ENCODE assay signal across 8 cellular contexts in genomic region chr5:151523335-151523734, GRCh38.
DNase-seq lines count a peak whose midpoint lies in the region; FAIRE-seq and TF ChIP-seq lines count a peak whose summit lies in the region.

No MANE protein-coding gene starts in this region.

- FAIRE-seq in H1 (lab: Jason Lieb, UNC) = peak; percentile 87

- H3K18ac ChIP-seq in H9 (ENCODE audit: insufficient read length, low read depth, low read length) (no peak overlapping the region), H1 (ENCODE audit: extremely low read depth, low read length) (no peak overlapping the region)

- H3K23me2 ChIP-seq in H9 (ENCODE audit: insufficient read length, low read depth, low read length, poor library complexity, severe bottlenecking) (no peaks in the 10 kb centered on the region), H1 (ENCODE audit: low read depth, low read length) (no peaks in the 10 kb centered on the region)

- H3K9ac ChIP-seq in H9 (ENCODE audit: extremely low read depth, insufficient read length, low read length) (no peak overlapping the region), H1 (replicated peaks in 1 of 4; ENCODE audit: extremely low read depth in 1 of 4, low read depth in 3 of 4, low read length in 3 of 4) (no peak overlapping the region)

- no peak overlapping the region for H3K4me2 ChIP-seq in H9 (ENCODE audit: insufficient read depth, insufficient read length, low read length)
- no peak overlapping the region for H3K4me2 ChIP-seq in H1 (ENCODE audit: insufficient read depth in 1 of 2, low read depth in 2 of 2, low read length in 2 of 2)

- H3K9me3 ChIP-seq in H9 (ENCODE audit: control insufficient read depth, low read depth, low read length) (no peaks in the 10 kb centered on the region), H1 (ENCODE audit: insufficient read depth in 2 of 2, low read depth in 1 of 2, low read length in 1 of 2) (no peaks in the 10 kb centered on the region)

- H4K20me1 ChIP-seq in H9 (ENCODE audit: control insufficient read depth, insufficient read depth, insufficient read length) = no peaks in the 10 kb centered on the region
- no peaks in the 10 kb centered on the region for H4K20me1 ChIP-seq in H1 (replicated peaks in 1 of 2; ENCODE audit: control insufficient read depth in 1 of 2, insufficient read depth in 2 of 2, low read length in 2 of 2)

- H2BK5ac ChIP-seq in H9 (ENCODE audit: insufficient read length, low read length) (no peak overlapping the region), H1 (ENCODE audit: low read depth, low read length) (no peak overlapping the region)

- no peak overlapping the region for H3K4ac ChIP-seq in H9 (ENCODE audit: low read depth, low read length)
- no peak overlapping the region for H3K4ac ChIP-seq in H1 (replicated peaks; ENCODE audit: insufficient read length, low read depth, low read length)

- CTCF ChIA-PET in H1 (lab: Charles Lee; ENCODE audit: partially characterized antibody) = interaction anchor here (0.6 to 8.2 kb wide), 97 partner anchors 10 to 1492 kb away, joined by 3 to 201 read pairs (median 5); partner anchors contain the start of genes CCDC69 and SLC36A1

- H3K27ac ChIP-seq in H9 (ENCODE audit: insufficient read length, low read depth, low read length) = no peak overlapping the region
- H3K27ac ChIP-seq in H1 (ENCODE audit: low read depth, low read length) = no peak overlapping the region

- no peaks in the 10 kb centered on the region for H3K79me1 ChIP-seq in H9 (ENCODE audit: insufficient read depth, low read depth, low read length, poor library complexity, severe bottlenecking)
- H3K79me1 ChIP-seq in H1 (ENCODE audit: low read depth, low read length) = no peaks in the 10 kb centered on the region

- H3K14ac ChIP-seq in H9 (ENCODE audit: insufficient read depth, low read length) = no peak overlapping the region
- H3K14ac ChIP-seq in H1 (ENCODE audit: insufficient read length) = no peak overlapping the region

- H2BK15ac ChIP-seq in H9 (ENCODE audit: low read depth, low read length) = no peak overlapping the region
- no peak overlapping the region for H2BK15ac ChIP-seq in H1 (ENCODE audit: low read length)

- H3K27ac Mint-ChIP-seq in H9 (no peak overlapping the region), neural crest cell (ENCODE audit: unreplicated experiment) (no peak overlapping the region)

- DNase-seq in ACHN = peak; percentile 45
- DNase-seq in GM06990 (ENCODE audit: extremely low read depth, insufficient read length) = no peak
- peak; percentile 74 for DNase-seq in H9
- DNase-seq in Kasumi-1 (lab: John Stamatoyannopoulos, UW) = peak; percentile 67 to 79
- peak; percentile 40 to 45 for DNase-seq in SW 1271 (lab: John Stamatoyannopoulos, UW)
- DNase-seq in H1 (ENCODE audit: low read depth in 1 of 2, low spot score in 2 of 2) = peak; percentile 15 to 69
- peak; percentile 23 for DNase-seq in neural crest cell (ENCODE audit: low read depth, low spot score)
- DNase-seq in hippocampal formation (lab: John Stamatoyannopoulos, UW) = no peak

- H3K27me3 ChIP-seq in GM06990 (replicated peaks; ENCODE audit: control insufficient read depth, insufficient read depth, low read length) = peaks cover 1% of the 10 kb centered on the region; the same call in 1 of the 2 replicates
- H3K27me3 ChIP-seq in H9 (ENCODE audit: insufficient read depth, low read length) = no peaks in the 10 kb centered on the region
- H3K27me3 ChIP-seq in H1 (replicated peaks in 1 of 4; ENCODE audit: control insufficient read depth in 3 of 4, extremely low read depth in 1 of 4, insufficient read depth in 3 of 4, low read length in 3 of 4) = no peaks in the 10 kb centered on the region

- POLR2A ChIA-PET in H1 (lab: Charles Lee; ENCODE audit: partially characterized antibody) = no interaction called here

- no peak for TF ChIP-seq POLR2A in H1 (IDR thresholded peaks at IDR 0.05; ENCODE audit: control extremely low read depth in 1 of 2, low read depth in 2 of 2, low read length in 2 of 2)

- no peaks in the 10 kb centered on the region for H3K27me3 Mint-ChIP-seq in H9 (ENCODE audit: low read depth)
- no peaks in the 10 kb centered on the region for H3K27me3 Mint-ChIP-seq in neural crest cell (ENCODE audit: low read depth)

- peak; percentile 95 to 97 for TF ChIP-seq RAD21 in H1 (IDR thresholded peaks at IDR 0.05 in 1 of 2, conservative IDR thresholded peaks at IDR 0.05 in 1 of 2; ENCODE audit: low read depth in 2 of 2, low read length in 2 of 2)

- no peak overlapping the region for H2BK120ac ChIP-seq in H9 (ENCODE audit: low read depth, low read length, poor library complexity, severe bottlenecking)
- H2BK120ac ChIP-seq in H1 (replicated peaks; ENCODE audit: low read depth, low read length) = no peak overlapping the region

- H3K4me3 ChIP-seq in GM06990 (replicated peaks; ENCODE audit: low read depth, low read length) = no peak overlapping the region
- H3K4me3 ChIP-seq in H1 (ENCODE audit: extremely low read depth in 1 of 4, insufficient read depth in 2 of 4, low read depth in 3 of 4, low read length in 4 of 4) = no peak overlapping the region

- no peaks in the 10 kb centered on the region for H3K4me1 ChIP-seq in H9 (ENCODE audit: insufficient read depth, low read length)
- H3K4me1 ChIP-seq in H1 (replicated peaks in 1 of 4; ENCODE audit: control insufficient read depth in 3 of 4, insufficient read depth in 4 of 4, low read length in 3 of 4) = no peaks in the 10 kb centered on the region

- H3K36me3 Mint-ChIP-seq in H9 (ENCODE audit: insufficient read depth in 1 of 3, low read depth in 3 of 3) (no peaks in the 10 kb centered on the region), neural crest cell (ENCODE audit: low read depth) (no peaks in the 10 kb centered on the region)

- H3K56ac ChIP-seq in H9 (ENCODE audit: insufficient read length, low read depth, low read length) (no peak overlapping the region), H1 (replicated peaks; ENCODE audit: insufficient read length, low read depth, low read length) (no peak overlapping the region)

- no peak overlapping the region for H2BK20ac ChIP-seq in H9 (ENCODE audit: low read depth, low read length, poor library complexity, severe bottlenecking)
- H2BK20ac ChIP-seq in H1 (ENCODE audit: low read length) = no peak overlapping the region

- H4K8ac ChIP-seq in H9 (replicated peaks; ENCODE audit: insufficient read length, low read depth, low read length) = no peak overlapping the region
- no peak overlapping the region for H4K8ac ChIP-seq in H1 (ENCODE audit: extremely low read depth, insufficient read depth, low read length)

- no peaks in the 10 kb centered on the region for H3K79me2 ChIP-seq in H9 (ENCODE audit: insufficient read depth, low read length)
- no peaks in the 10 kb centered on the region for H3K79me2 ChIP-seq in H1 (ENCODE audit: control insufficient read depth in 1 of 2, insufficient read depth in 2 of 2, low read length in 2 of 2)

- H3K4me1 Mint-ChIP-seq in H9 (peaks cover 4 to 5% of the 10 kb centered on the region in 2 experiments; a peak in 1 of 4 replicates), neural crest cell (no peaks in the 10 kb centered on the region)

- H3T11ph ChIP-seq in H9 (ENCODE audit: low read length) = no peak overlapping the region

- H2AFZ ChIP-seq in H9 (ENCODE audit: low read length) (no peak overlapping the region), H1 (ENCODE audit: low read length) (no peak overlapping the region)

- in situ Hi-C loops in ACHN (cut with HindIII; ENCODE audit: low pct_ligation_motif_present, low pct_unique_long_range_greater_than_20kb, low sequenced_read_pairs) = no loop called here

- no peaks in the 10 kb centered on the region for H3K36me3 ChIP-seq in GM06990 (ENCODE audit: control insufficient read depth, insufficient read depth, low read length)
- H3K36me3 ChIP-seq in H1 (ENCODE audit: control insufficient read depth in 2 of 4, insufficient read depth in 4 of 4, low read length in 3 of 4) = no peaks in the 10 kb centered on the region

- peak; percentile 76 for TF ChIP-seq CTCF in GM06990 (IDR thresholded peaks at IDR 0.05; ENCODE audit: insufficient read depth, low read length, poor library complexity, severe bottlenecking)
- TF ChIP-seq CTCF in H9 (conservative IDR thresholded peaks at IDR 0.05) = peak; percentile 85
- TF ChIP-seq CTCF in H1 (IDR thresholded peaks at IDR 0.05; ENCODE audit: control extremely low read depth in 1 of 3, insufficient read depth in 1 of 3, low read depth in 1 of 3, low read length in 3 of 3) = peak; percentile 62 to 94 (median 89)
- TF ChIP-seq CTCF in neural crest cell (conservative IDR thresholded peaks at IDR 0.05) = peak; percentile 67

- H3K23ac ChIP-seq in H9 (ENCODE audit: insufficient read length, low read depth, low read length) (no peak overlapping the region), H1 (ENCODE audit: insufficient read length) (no peak overlapping the region)

- TF ChIP-seq EP300 in H1 (IDR thresholded peaks at IDR 0.05; ENCODE audit: borderline replicate concordance in 1 of 2, low read depth in 2 of 2, low read length in 2 of 2) = no peak

- H2BK12ac ChIP-seq in H9 (ENCODE audit: insufficient read length, low read depth, low read length) (no peak overlapping the region), H1 (ENCODE audit: low read depth, low read length) (no peak overlapping the region)

- H4K91ac ChIP-seq in H9 (ENCODE audit: insufficient read length, low read depth, low read length) (no peak overlapping the region), H1 (replicated peaks; ENCODE audit: insufficient read length, low read length) (no peak overlapping the region)

- H3K9me3 Mint-ChIP-seq in H9 (no peaks in the 10 kb centered on the region), neural crest cell (no peaks in the 10 kb centered on the region)

- no peak overlapping the region for H4K5ac ChIP-seq in H9 (ENCODE audit: insufficient read length, low read depth, low read length)
- no peak overlapping the region for H4K5ac ChIP-seq in H1 (ENCODE audit: insufficient read length, low read depth, low read length)

- H2AK5ac ChIP-seq in H9 (ENCODE audit: insufficient read length, low read length) (no peak overlapping the region), H1 (ENCODE audit: low read depth, low read length) (no peak overlapping the region)

- no CpG with 5 or more reads among the region's 2 CpGs for WGBS in H9 (ENCODE audit: extremely low coverage, insufficient read length, low lambda C conversion rate)
- WGBS in H1 (ENCODE audit: extremely low coverage in 1 of 2, insufficient coverage in 1 of 2, insufficient read length in 1 of 2, insufficient replicate concordance in 2 of 2, low coverage in 1 of 2, low lambda C conversion rate in 2 of 2, missing lambda C conversion rate in 1 of 2), 2 experiments = 57% methylated on average over 2 of the region's 2 CpGs; no CpG with 5 or more reads in 1 of the 2 experiments

- no peak overlapping the region for H3K4me3 Mint-ChIP-seq in H9
- no peak overlapping the region for H3K4me3 Mint-ChIP-seq in neural crest cell

TF ChIP-seq in H1, 55 proteins besides CTCF, POLR2A, EP300 and RAD21:
- TF ChIP-seq MAFK (IDR thresholded peaks at IDR 0.05; ENCODE audit: low read depth, low read length) = no peak
- 0 out of 2 replicates have a peak, but pooled peaks have one; percentile 24 for TF ChIP-seq CREB1 (IDR thresholded peaks at IDR 0.05)
- no peak for TF ChIP-seq FOSL1 (IDR thresholded peaks at IDR 0.05; ENCODE audit: insufficient read depth, low read depth, low read length)

Comparison
In these comparisons a context has a peak if more than half of its experiments do, and no peak if none do; other contexts are left out.
1. DNase-seq: peak in ACHN (single experiment), H9 (single experiment), Kasumi-1 (2 of 2), SW 1271 (2 of 2), H1 (2 of 2) and neural crest cell (single experiment); none in GM06990 (single experiment) and hippocampal formation (0 of 2).
2. Peak in every context shown above with its lines, with median percentiles within 50 percentile points of each other: CTCF ChIP-seq.